In the genomic region with DNA sequence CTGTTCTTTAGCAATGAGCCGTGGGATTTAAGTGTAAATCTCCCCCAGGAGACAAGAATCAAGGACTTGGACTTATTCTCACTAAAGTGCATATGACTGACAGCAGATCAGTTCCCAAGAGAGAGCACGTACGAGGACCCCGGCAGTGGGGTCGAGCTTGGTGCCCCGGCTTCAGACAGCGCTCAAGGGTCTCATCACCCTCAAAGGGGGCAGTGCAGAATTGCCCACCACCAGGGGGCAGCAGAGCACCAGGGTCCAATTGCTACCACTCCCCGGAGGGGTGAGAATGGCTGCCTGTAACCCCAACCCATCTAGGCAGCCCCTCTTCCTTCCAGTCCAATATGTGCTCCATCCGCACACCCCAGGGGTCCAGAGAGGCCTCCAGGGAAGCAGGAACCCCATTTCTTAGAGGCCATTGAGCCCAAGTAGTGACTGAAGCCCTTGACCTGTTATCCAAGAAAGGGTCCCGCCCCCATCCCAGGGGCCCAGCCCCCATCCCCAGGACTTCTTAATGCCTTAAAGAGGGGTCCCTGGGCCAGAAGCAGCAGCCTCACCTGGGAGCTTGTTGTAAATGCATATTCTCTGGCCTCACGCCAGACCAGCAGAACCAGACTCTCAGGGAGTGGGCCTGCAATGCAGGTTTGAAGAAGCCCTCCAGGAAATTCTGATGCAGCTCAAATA, we compare ENCODE assay signal across 8 cellular contexts.
DNase-seq lines count a peak whose midpoint lies in the region; ATAC-seq, FAIRE-seq and TF ChIP-seq lines count a peak whose summit lies in the region.

No MANE protein-coding gene starts in this region.

- ATAC-seq in pancreas (peak in 3 of 4 donors; percentile 69 to 79 (median 71)), upper lobe of right lung (peak; percentile 77), GM21786 (IDR thresholded peaks at IDR 0.05; ENCODE audit: unreplicated experiment) (no peak)

- H3K27ac ChIP-seq in pancreas, result no peak overlapping the region
- H3K27ac ChIP-seq in upper lobe of right lung, result no peak overlapping the region

- H3K4me1 ChIP-seq in pancreas (no peaks in the 10 kb centered on the region), upper lobe of right lung (peaks cover 18% of the 10 kb centered on the region)

- H3K4me3 ChIP-seq in fibroblast of mammary gland (ENCODE audit: control insufficient read depth, low read depth, low read length) (no peak overlapping the region), pancreas (no peak overlapping the region), upper lobe of right lung (no peak overlapping the region)

- no peaks in the 10 kb centered on the region for H3K9me3 ChIP-seq in pancreas
- H3K9me3 ChIP-seq in upper lobe of right lung, result no peaks in the 10 kb centered on the region

- DNase-seq in NCI-H1417 (lab: John Stamatoyannopoulos, UW) (peak in 2 of 3 experiments; percentile 5 to 17), NCI-H1417 treated with DMSO at 0.1 percent for 48 hours (lab: John Stamatoyannopoulos, UW) (no peak), NOMO-1 (lab: John Stamatoyannopoulos, UW; ENCODE audit: unreplicated experiment in 2 of 2) (peak; percentile 27 to 54), fibroblast of mammary gland (ENCODE audit: low read depth) (peak; percentile 46), pancreas (peak; percentile 40 to 95 (median 75)), upper lobe of right lung (peak; percentile 84)
- peak; percentile 95 for DNase-seq in activated CD8-positive, alpha-beta memory T cell treated with anti-CD3 and anti-CD28 coated beads, Interleukin-2, amount 50 U/mL, for 48 hours

- no peak for FAIRE-seq in pancreas (lab: Jason Lieb, UNC)

- 46 to 49% methylated on average over 11 of the region's 11 CpGs for WGBS in pancreas, 2 donors

- peak; percentile 84 for TF ChIP-seq CTCF in fibroblast of mammary gland (conservative IDR thresholded peaks at IDR 0.05; ENCODE audit: control insufficient read depth, insufficient read depth, low read depth, low read length)
- peak; percentile 77 to 91 (median 84) for TF ChIP-seq CTCF in pancreas (IDR thresholded peaks at IDR 0.05)
- peak; percentile 91 for TF ChIP-seq CTCF in upper lobe of right lung (IDR thresholded peaks at IDR 0.05)

- intact Hi-C loops in pancreas (cut with DNase I), result loop anchor here in 2 of 3 donors (5.0 kb wide), 2 partner anchors 37 to 42 kb away; no protein-coding TSS in a partner anchor
- intact Hi-C loops in upper lobe of right lung (cut with DNase I), result no loop called here

- no peaks in the 10 kb centered on the region for H3K27me3 ChIP-seq in pancreas
- no peaks in the 10 kb centered on the region for H3K27me3 ChIP-seq in upper lobe of right lung

- no peaks in the 10 kb centered on the region for H3K36me3 ChIP-seq in pancreas
- H3K36me3 ChIP-seq in upper lobe of right lung, result no peaks in the 10 kb centered on the region
